ENCODE assay signal across 17 cellular contexts in genomic region chr9:7640205-7640604, GRCh38.
"Had no signal": no experiment of that assay in that cellular context is flagged by ENCODE, and none has a peak within 500 bp of the region (broad histone marks: within the 10 kb centered on the region; RNA-seq: fewer than 3 reads in every experiment).

No MANE protein-coding gene starts in this region.

- DNase-seq: effector CD4-positive, alpha-beta T cell; endodermal cell; erythroblast; foreskin keratinocyte; left colon; mammary epithelial cell; naive thymus-derived CD4-positive, alpha-beta T cell; nephron progenitor cell; small intestine; stimulated activated CD4-positive, alpha-beta T cell treated with anti-CD3 and anti-CD28 coated beads, Interleukin-12 subunit alpha, Interleukin-12 subunit beta, amount 100 ng/mL, for 4 hours; stimulated activated naive CD4-positive, alpha-beta T cell treated with Interleukin-2 at 50 U/mL for 16 hours; tibial artery; upper lobe of left lung; uterus had no signal

- ATAC-seq: foreskin keratinocyte; left colon; naive thymus-derived CD4-positive, alpha-beta T cell had no signal

- FAIRE-seq: endothelial cell of umbilical vein, small intestine had no signal

- H3K4me3 ChIP-seq: coronary artery, suprapubic skin, tibial artery, upper lobe of left lung, uterus had no signal

- H3K36me3 ChIP-seq: suprapubic skin, tibial artery, upper lobe of left lung, uterus had no signal

- H3K27ac ChIP-seq: foreskin keratinocyte, suprapubic skin, upper lobe of left lung, uterus had no signal

- H3K4me1 ChIP-seq: foreskin keratinocyte, suprapubic skin, upper lobe of left lung, uterus had no signal

- H3K4me3 Mint-ChIP-seq: endodermal cell; naive thymus-derived CD4-positive, alpha-beta T cell; nephron progenitor cell had no signal

- H3K9me3 ChIP-seq: suprapubic skin, tibial artery, upper lobe of left lung, uterus had no signal

- H3K4me1 Mint-ChIP-seq: endodermal cell, nephron progenitor cell had no signal

- H3K27ac Mint-ChIP-seq: endodermal cell; naive thymus-derived CD4-positive, alpha-beta T cell; nephron progenitor cell had no signal

- H3K27me3 ChIP-seq: foreskin keratinocyte, suprapubic skin, tibial artery, upper lobe of left lung, uterus had no signal
